Comparison of ENCODE assay signal across 1 cellular context in genomic region chr20:32448306-32449056, GRCh38.
TF ChIP-seq lines count a peak whose summit lies in the region.

No MANE protein-coding gene starts in this region.

TF ChIP-seq in GM23338, 12 proteins besides CTCF, POLR2A, EP300 and RAD21 (continued from another document):
- no peak for TF ChIP-seq ZNF462 (CRISPR knock-in tag; IDR thresholded peaks at IDR 0.05)
- TF ChIP-seq POLR2AphosphoS5 (IDR thresholded peaks at IDR 0.05; ENCODE audit: low read depth), result no peak
- TF ChIP-seq REST (IDR thresholded peaks at IDR 0.05; ENCODE audit: unreplicated experiment), result no peak
- no peak for TF ChIP-seq EZH2 (IDR thresholded peaks at IDR 0.05; ENCODE audit: low read depth, unreplicated experiment)
- TF ChIP-seq CREB1 (CRISPR knock-in tag; IDR thresholded peaks at IDR 0.05; ENCODE audit: low read depth), result no peak
- TF ChIP-seq JUNB (IDR thresholded peaks at IDR 0.05; ENCODE audit: unreplicated experiment), result no peak
- TF ChIP-seq ZNF331 (CRISPR knock-in tag; IDR thresholded peaks at IDR 0.05; ENCODE audit: low read depth), result no peak
